34 cellular contexts compared by ENCODE assay signal in genomic region chr6:14759976-14760672, GRCh38.
DNase-seq lines count a peak whose midpoint lies in the region; ATAC-seq, FAIRE-seq and TF ChIP-seq lines count a peak whose summit lies in the region.
"Had no signal": no experiment of that assay in that cellular context is flagged by ENCODE, and none has a peak within 500 bp of the region (broad histone marks: within the 10 kb centered on the region; RNA-seq: fewer than 3 reads in every experiment).

No MANE protein-coding gene starts in this region.

- H3K9me3 Mint-ChIP-seq in naive thymus-derived CD4-positive, alpha-beta T cell = peaks cover 0 to 3% (median 0%) of the 10 kb centered on the region in 11 donors
- H3K9me3 Mint-ChIP-seq: activated naive CD4-positive, alpha-beta T cell treated with anti-CD3 and anti-CD28 coated beads for 36 hours; CD8-positive, alpha-beta memory T cell; HFFc6 had no signal

- BruUV-seq in HepG2 (replicated peaks; lab: Mats Ljungman, UMichigan) = no TSS peak

- intact Hi-C loops in HepG2 (cut with micrococcal nuclease; ENCODE audit: unreplicated experiment) = no loop called here
- intact Hi-C loops in naive thymus-derived CD4-positive, alpha-beta T cell (cut with micrococcal nuclease) = no loop called here
- intact Hi-C loops in left lung (cut with DNase I) = no loop called here

- no peak overlapping the region for H3K27ac Mint-ChIP-seq in naive thymus-derived CD4-positive, alpha-beta T cell
- H3K27ac Mint-ChIP-seq: activated CD8-positive, alpha-beta T cell treated with anti-CD3 and anti-CD28 coated beads, Interleukin-2, amount 10 ng/mL, durations not matched to agents 7 days and 5 days; activated naive CD4-positive, alpha-beta T cell treated with anti-CD3 and anti-CD28 coated beads for 36 hours; CD8-positive, alpha-beta memory T cell; HFFc6; type B pancreatic cell had no signal

- WGBS in liver = 40% methylated on average over 4 of the region's 4 CpGs
- WGBS in HepG2 (ENCODE audit: low lambda C conversion rate) = 32% methylated on average over 4 of the region's 4 CpGs

- H3K9me3 ChIP-seq in liver (ENCODE audit: control insufficient read depth in 4 of 4, low read length in 3 of 4) (no peaks in the 10 kb centered on the region), HepG2 (ENCODE audit: low read length) (no peaks in the 10 kb centered on the region), left lung (no peaks in the 10 kb centered on the region)
- no peaks in the 10 kb centered on the region for H3K9me3 ChIP-seq in naive thymus-derived CD4-positive, alpha-beta T cell (ENCODE audit: control insufficient read depth in 2 of 3, low read length in 3 of 3)
- H3K9me3 ChIP-seq: A549, prostate gland, SJCRH30 had no signal

- H3K79me2 ChIP-seq in HepG2 (ENCODE audit: insufficient read depth, low read length) = no peaks in the 10 kb centered on the region

- FAIRE-seq in HepG2 (lab: Jason Lieb, UNC) = no peak
- FAIRE-seq: A549, GM12892, islet of Langerhans had no signal

- TF ChIP-seq EP300 in HepG2 (IDR thresholded peaks at IDR 0.05; ENCODE audit: low read depth in 2 of 2, low read length in 2 of 2) = no peak
- no peak for TF ChIP-seq EP300 in HepG2 (CRISPR knock-in tag; IDR thresholded peaks at IDR 0.05; ENCODE audit: borderline replicate concordance)

- H3K27me3 ChIP-seq in liver (ENCODE audit: control insufficient read depth in 4 of 4, insufficient read depth in 4 of 4, low read length in 3 of 4) (no peaks in the 10 kb centered on the region), HepG2 (ENCODE audit: control insufficient read depth in 1 of 2, insufficient read depth in 2 of 2, low read length in 2 of 2) (no peaks in the 10 kb centered on the region; a peak in 1 of 5 replicates), left lung (no peaks in the 10 kb centered on the region)
- H3K27me3 ChIP-seq in naive thymus-derived CD4-positive, alpha-beta T cell (ENCODE audit: control insufficient read depth in 2 of 2, insufficient read depth in 2 of 2, low read length in 2 of 2) = no peaks in the 10 kb centered on the region
- H3K27me3 ChIP-seq: SJCRH30 had no signal

- H3K36me3 ChIP-seq in liver (ENCODE audit: control insufficient read depth in 4 of 4, insufficient read depth in 3 of 4, low read depth in 1 of 4, low read length in 3 of 4) = no peaks in the 10 kb centered on the region
- H3K36me3 ChIP-seq in HepG2 (replicated peaks in 1 of 2; ENCODE audit: control insufficient read depth in 1 of 2, insufficient read depth in 2 of 2, low read length in 2 of 2) = no peaks in the 10 kb centered on the region
- H3K36me3 ChIP-seq in naive thymus-derived CD4-positive, alpha-beta T cell (ENCODE audit: control insufficient read depth in 2 of 3, insufficient read depth in 3 of 3, low read length in 3 of 3) = no peaks in the 10 kb centered on the region
- H3K36me3 ChIP-seq in left lung = no peaks in the 10 kb centered on the region
- H3K36me3 ChIP-seq: prostate gland, SJCRH30 had no signal

- H3K9ac ChIP-seq in liver (ENCODE audit: low read depth in 1 of 2, low read length in 2 of 2) (no peak overlapping the region), HepG2 (ENCODE audit: insufficient read depth, low read depth, low read length) (no peak overlapping the region)
- H3K9ac ChIP-seq: GM23248 had no signal

- no peak for TF ChIP-seq CTCF in liver (IDR thresholded peaks at IDR 0.05; ENCODE audit: low read depth, low read length, missing input control)
- TF ChIP-seq CTCF in HepG2 (CRISPR knock-in tag; IDR thresholded peaks at IDR 0.05) = no peak
- TF ChIP-seq CTCF in left lung (IDR thresholded peaks at IDR 0.05) = no peak

- H3K4me3 ChIP-seq in liver (ENCODE audit: low read depth in 1 of 3, low read length in 3 of 3) = no peak overlapping the region
- H3K4me3 ChIP-seq in HepG2 (replicated peaks in 1 of 3; ENCODE audit: insufficient read depth in 1 of 3, low read depth in 2 of 3, low read length in 3 of 3) = no peak overlapping the region
- no peak overlapping the region for H3K4me3 ChIP-seq in naive thymus-derived CD4-positive, alpha-beta T cell (ENCODE audit: low read length)
- no peak overlapping the region for H3K4me3 ChIP-seq in left lung
- H3K4me3 ChIP-seq: A549, GM23248, prostate gland, SJCRH30 had no signal

- H3K27ac ChIP-seq in liver (ENCODE audit: low read depth in 1 of 2, low read length in 2 of 2) (no peak overlapping the region), HepG2 (ENCODE audit: extremely low read length, insufficient read depth, low read length) (no peak overlapping the region), left lung (peak overlapping the region in 1 of 2 donors; percentile 79)
- H3K27ac ChIP-seq in naive thymus-derived CD4-positive, alpha-beta T cell (ENCODE audit: low read depth, low read length) = no peak overlapping the region
- H3K27ac ChIP-seq: GM23248, HL-60, prostate gland, SJCRH30, VCaP had no signal

- H4K20me1 ChIP-seq in HepG2 (ENCODE audit: insufficient read depth, low read length) = no peaks in the 10 kb centered on the region

- H3K27me3 Mint-ChIP-seq in naive thymus-derived CD4-positive, alpha-beta T cell = no peaks in the 10 kb centered on the region
- H3K27me3 Mint-ChIP-seq: naive B cell, type B pancreatic cell had no signal

- peaks cover 0 to 13% (median 0%) of the 10 kb centered on the region in 7 donors for H3K4me1 Mint-ChIP-seq in naive thymus-derived CD4-positive, alpha-beta T cell

- TF ChIP-seq POLR2A in HepG2 (IDR thresholded peaks at IDR 0.05; ENCODE audit: insufficient read depth in 1 of 2, low read depth in 2 of 2, low read length in 2 of 2) = no peak

- no peak overlapping the region for H3K4me2 ChIP-seq in HepG2 (ENCODE audit: low read depth, low read length)
- H3K4me2 ChIP-seq: A549 had no signal

- CTCF ChIA-PET in HepG2 (lab: Yijun Ruan, JAX; ENCODE audit: low intra/inter-chr PET ratio, low total read pairs) = no interaction called here
- CTCF ChIA-PET in naive thymus-derived CD4-positive, alpha-beta T cell (lab: Charles Lee) = no interaction called here

- peak in 1 of 2 donors; percentile 11 for TF ChIP-seq RAD21 in liver (IDR thresholded peaks at IDR 0.05)
- no peak for TF ChIP-seq RAD21 in HepG2 (CRISPR knock-in tag; IDR thresholded peaks at IDR 0.05)

- in situ Hi-C loops in HepG2 (cut with HindIII; ENCODE audit: extremely low pct_ligation_motif_present, low pct_unique_long_range_greater_than_20kb) = no loop called here

- no peak overlapping the region for H3K4me3 Mint-ChIP-seq in naive thymus-derived CD4-positive, alpha-beta T cell
- H3K4me3 Mint-ChIP-seq: activated CD8-positive, alpha-beta T cell treated with anti-CD3 and anti-CD28 coated beads, Interleukin-2, amount 10 ng/mL, durations not matched to agents 7 days and 5 days; activated naive CD4-positive, alpha-beta T cell treated with anti-CD3 and anti-CD28 coated beads for 36 hours; CD8-positive, alpha-beta memory T cell; HFFc6; naive B cell; type B pancreatic cell had no signal

- POLR2A ChIA-PET in HepG2 (lab: Yijun Ruan, JAX) = no interaction called here
- POLR2A ChIA-PET in naive thymus-derived CD4-positive, alpha-beta T cell (lab: Charles Lee) = interaction anchor here (0.9 kb wide), 1 partner anchor 137 kb away, joined by 3 read pairs; no protein-coding TSS in a partner anchor

- ATAC-seq in HepG2 = no peak
- ATAC-seq in left lobe of liver = peak; percentile 48
- no peak for ATAC-seq in naive thymus-derived CD4-positive, alpha-beta T cell
- ATAC-seq in left lung = no peak
- ATAC-seq: A549; activated CD8-positive, alpha-beta T cell treated with anti-CD3 and anti-CD28 coated beads, Interleukin-2, amount 10 ng/mL, durations not matched to agents 7 days and 5 days; left ventricle myocardium superior; sciatic nerve had no signal

- H2AFZ ChIP-seq in HepG2 (ENCODE audit: low read length) = no peak overlapping the region
- H2AFZ ChIP-seq: GM23248 had no signal

- DNase-seq in HepG2 (ENCODE audit: low spot score) (no peak), NCI-H526 (lab: John Stamatoyannopoulos, UW) (peak; percentile 65 to 83), left lobe of liver (ENCODE audit: low spot score) (no peak), DMS153 (lab: John Stamatoyannopoulos, UW) (no peak), left lung (no peak), CD1c-positive myeloid dendritic cell (ENCODE audit: extremely low spot score) (no peak)
- DNase-seq in naive thymus-derived CD4-positive, alpha-beta T cell = no peak
- DNase-seq: activated CD4-positive, alpha-beta T cell treated with anti-CD3 and anti-CD28 coated beads for 4 hours; activated CD8-positive, alpha-beta T cell treated with anti-CD3 and anti-CD28 coated beads, Interleukin-2, amount 10 ng/mL, durations not matched to agents 7 days and 5 days; activated naive CD4-positive, alpha-beta T cell treated with anti-CD3 and anti-CD28 coated beads for 36 hours; caudate nucleus; CD8-positive, alpha-beta memory T cell; erythroblast; glutamatergic neuron; GM23248; HFFc6; Karpas-422; left ventricle myocardium superior; naive B cell; NCI-H2029 treated with DMSO at 0.1 percent for 48 hours; NCI-H524 treated with DMSO at 0.1 percent for 48 hours; SJCRH30; stimulated activated CD4-positive, alpha-beta T cell treated with anti-CD3 and anti-CD28 coated beads, Interleukin-12 subunit alpha, Interleukin-12 subunit beta, amount 100 ng/mL, for 4 hours; stimulated activated CD4-positive, alpha-beta T cell treated with anti-CD3 and anti-CD28 coated beads, Interleukin-2, amount 100 ng/mL, for 48 hours; T1000 had no signal

- H3K4me1 ChIP-seq in liver (ENCODE audit: control insufficient read depth in 4 of 4, insufficient read depth in 4 of 4, low read length in 3 of 4) (peaks cover 20 to 58% (median 52%) of the 10 kb centered on the region in 4 donors), HepG2 (ENCODE audit: insufficient read depth, low read length) (peaks cover 22% of the 10 kb centered on the region), left lung (peaks cover 0 to 26% of the 10 kb centered on the region in 2 donors)
- no peaks in the 10 kb centered on the region for H3K4me1 ChIP-seq in naive thymus-derived CD4-positive, alpha-beta T cell (ENCODE audit: control insufficient read depth in 2 of 2, insufficient read depth in 2 of 2, low read length in 2 of 2)
- H3K4me1 ChIP-seq: SJCRH30 had no signal

- no peaks in the 10 kb centered on the region for H3K36me3 Mint-ChIP-seq in naive thymus-derived CD4-positive, alpha-beta T cell
- H3K36me3 Mint-ChIP-seq: CD8-positive, alpha-beta memory T cell; naive B cell; type B pancreatic cell had no signal

TF ChIP-seq in liver, 16 proteins besides CTCF, POLR2A, EP300 and RAD21 (continues in another document):
- no peak for TF ChIP-seq FOXA2 (IDR thresholded peaks at IDR 0.05)

TF ChIP-seq in HepG2, 621 proteins besides CTCF, POLR2A, EP300 and RAD21 (continues in another document):
- TF ChIP-seq ZNF382 (CRISPR knock-in tag; IDR thresholded peaks at IDR 0.05; ENCODE audit: borderline replicate concordance) (no peak), ZBTB38 (CRISPR knock-in tag; IDR thresholded peaks at IDR 0.05) (no peak)

Comparison
In these comparisons a context has a peak if more than half of its experiments do, and no peak if none do; other contexts are left out.
1. DNase-seq: peak in NCI-H526 (2 of 2); none in HepG2 (single experiment), left lobe of liver (single experiment), naive thymus-derived CD4-positive, alpha-beta T cell (0 of 9), DMS153 (single experiment), left lung (0 of 2) and CD1c-positive myeloid dendritic cell (single experiment).